8 cellular contexts compared by ENCODE assay signal in genomic region chr4:17447675-17448298, GRCh38.
DNase-seq lines count a peak whose midpoint lies in the region; ATAC-seq, FAIRE-seq and TF ChIP-seq lines count a peak whose summit lies in the region.

No MANE protein-coding gene starts in this region.

- peak; percentile 92 for ATAC-seq in RWPE2 (ENCODE audit: low read depth)

- peak; percentile 84 for TF ChIP-seq CTCF in RWPE2 (IDR thresholded peaks at IDR 0.05; ENCODE audit: poor library complexity, severe bottlenecking)

- DNase-seq in NCI-H510A treated with DMSO at 0.1 percent for 48 hours (lab: John Stamatoyannopoulos, UW) = peak; percentile 37
- DNase-seq in NCI-H510A (lab: John Stamatoyannopoulos, UW) = no peak
- DNase-seq in H4 (ENCODE audit: low spot score) = peak; percentile 79
- peak; percentile 39 for DNase-seq in KG1 (lab: John Stamatoyannopoulos, UW)
- DNase-seq in RWPE2 (ENCODE audit: low spot score) = no peak
- peak in 31 of 56 donors; percentile 1 to 73 (median 20) for DNase-seq in amygdala (lab: John Stamatoyannopoulos, UW)
- peak; percentile 58 for DNase-seq in hepatic stellate cell (ENCODE audit: low spot score)
- peak; percentile 72 for DNase-seq in small intestine

- H3K9me3 ChIP-seq in RWPE2 (ENCODE audit: severe bottlenecking) = no peaks in the 10 kb centered on the region
- H3K9me3 ChIP-seq in small intestine (ENCODE audit: control insufficient read depth, low read depth) = no peaks in the 10 kb centered on the region

- no peaks in the 10 kb centered on the region for H3K36me3 ChIP-seq in RWPE2 (ENCODE audit: low read depth)
- no peaks in the 10 kb centered on the region for H3K36me3 ChIP-seq in small intestine (ENCODE audit: control insufficient read depth in 2 of 2, insufficient read depth in 2 of 2, low read length in 2 of 2)

- peaks cover 5% of the 10 kb centered on the region for H3K27me3 ChIP-seq in RWPE2 (ENCODE audit: insufficient read depth, poor library complexity, severe bottlenecking)
- no peaks in the 10 kb centered on the region for H3K27me3 ChIP-seq in small intestine (ENCODE audit: control insufficient read depth in 2 of 2, insufficient read depth in 2 of 2, low read length in 2 of 2)

- H3K27ac ChIP-seq in RWPE2 (ENCODE audit: poor library complexity, severe bottlenecking) (no peak overlapping the region), small intestine (ENCODE audit: low read depth in 1 of 2, low read length in 1 of 2) (no peak overlapping the region)

- H3K4me1 ChIP-seq in RWPE2 (ENCODE audit: insufficient read depth, poor library complexity, severe bottlenecking) (no peaks in the 10 kb centered on the region), small intestine (ENCODE audit: control insufficient read depth in 2 of 2, insufficient read depth in 1 of 2, low read depth in 1 of 2, low read length in 1 of 2) (no peaks in the 10 kb centered on the region)

- H3K4me3 ChIP-seq in RWPE2 (ENCODE audit: severe bottlenecking) = no peak overlapping the region
- no peak overlapping the region for H3K4me3 ChIP-seq in small intestine (ENCODE audit: low read depth in 1 of 2, low read length in 2 of 2)

- no peak for FAIRE-seq in small intestine (lab: Jason Lieb, UNC)

Comparison
In these comparisons a context has a peak if more than half of its experiments do, and no peak if none do; other contexts are left out.
1. DNase-seq: peak in NCI-H510A treated with DMSO at 0.1 percent for 48 hours (single experiment), H4 (single experiment), KG1 (single experiment), amygdala (31 of 56), hepatic stellate cell (single experiment) and small intestine (single experiment); none in NCI-H510A (single experiment) and RWPE2 (single experiment).